27 cellular contexts compared by ENCODE assay signal in genomic region chr16:596736-597060, GRCh38. TPM values are rescaled to one million over a fixed set of nuclear protein-coding genes. Genes with fewer than 3 reads are reported as not detected.
"Had no signal": no experiment of that assay in that cellular context is flagged by ENCODE, and none has a peak within 500 bp of the region (broad histone marks: within the 10 kb centered on the region; RNA-seq: fewer than 3 reads in every experiment).

No MANE protein-coding gene starts in this region.

- H3K36me3 Mint-ChIP-seq: activated naive CD8-positive, alpha-beta T cell; immature natural killer cell had no signal

- H3K27me3 ChIP-seq: colonic mucosa, gastroesophageal sphincter, heart right ventricle, stomach, upper lobe of left lung had no signal

- ATAC-seq: esophagus mucosa, gastroesophageal sphincter, heart right ventricle, right cardiac atrium had no signal

- H3K27ac Mint-ChIP-seq: activated CD4-positive, alpha-beta T cell treated with anti-CD3 and anti-CD28 coated beads, Interleukin-2, amount 10 ng/mL, durations not matched to agents 24 days and 14 days; activated naive CD8-positive, alpha-beta T cell; memory B cell; T-helper 1 cell treated with Interleukin-12 subunit alpha and Interleukin-12 subunit beta and Interleukin-4 antibody, amounts not matched to agents 30 μg/mL and 1 μg/mL, for 36 hours had no signal

- H3K9me3 ChIP-seq: colonic mucosa, gastroesophageal sphincter, heart right ventricle, left ventricle myocardium inferior, prostate gland, stomach, upper lobe of left lung had no signal

- H3K27me3 Mint-ChIP-seq: activated CD4-positive, alpha-beta T cell treated with anti-CD3 and anti-CD28 coated beads, Interleukin-2, amount 10 ng/mL, durations not matched to agents 24 days and 14 days; activated naive CD8-positive, alpha-beta T cell; memory B cell had no signal

- H3K27ac ChIP-seq: colonic mucosa, gastroesophageal sphincter, heart right ventricle, left ventricle myocardium inferior, prostate gland, skin epidermis, stomach had no signal

- H3K9me3 Mint-ChIP-seq: activated CD4-positive, alpha-beta T cell treated with anti-CD3 and anti-CD28 coated beads, Interleukin-2, amount 10 ng/mL, durations not matched to agents 24 days and 14 days; immature natural killer cell; memory B cell; T-helper 1 cell treated with Interleukin-12 subunit alpha and Interleukin-12 subunit beta and Interleukin-4 antibody, amounts not matched to agents 30 μg/mL and 1 μg/mL, for 36 hours had no signal

- H3K36me3 ChIP-seq: colonic mucosa had no signal

- DNase-seq: activated CD4-positive, alpha-beta T cell treated with anti-CD3 and anti-CD28 coated beads, Interleukin-2, amount 10 ng/mL, durations not matched to agents 24 days and 14 days; activated CD8-positive, alpha-beta memory T cell treated with anti-CD3 and anti-CD28 coated beads for 24 hours; activated CD8-positive, alpha-beta memory T cell treated with anti-CD3 and anti-CD28 coated beads, Interleukin-2, amount 50 U/mL, for 48 hours; activated effector memory CD4-positive, alpha-beta T cell treated with Interleukin-2 at 50 U/mL for 16 hours; activated T-cell treated with anti-CD3 and anti-CD28 coated beads, Interleukin-2, amount 50 U/mL, for 48 hours; colonic mucosa; effector CD4-positive, alpha-beta T cell; heart right ventricle; immature natural killer cell; kidney glomerular epithelial cell; left ventricle myocardium inferior; right cardiac atrium; stimulated activated CD4-positive, alpha-beta T cell treated with anti-CD3 and anti-CD28 coated beads, Interleukin-15, amount 100 ng/mL, for 24 hours; stimulated activated CD4-positive, alpha-beta T cell treated with anti-CD3 and anti-CD28 coated beads, Interleukin-2, amount 100 ng/mL, for 48 hours; stomach had no signal

- H3K4me3 ChIP-seq: colonic mucosa, gastroesophageal sphincter, heart right ventricle, left ventricle myocardium inferior, prostate gland, skin epidermis, stomach, upper lobe of left lung had no signal

- H3K4me3 Mint-ChIP-seq: activated CD4-positive, alpha-beta T cell treated with anti-CD3 and anti-CD28 coated beads, Interleukin-2, amount 10 ng/mL, durations not matched to agents 24 days and 14 days; activated naive CD8-positive, alpha-beta T cell; immature natural killer cell; memory B cell; T-helper 1 cell treated with Interleukin-12 subunit alpha and Interleukin-12 subunit beta and Interleukin-4 antibody, amounts not matched to agents 30 μg/mL and 1 μg/mL, for 36 hours had no signal

RNA-seq across cellular contexts. Expression of gene NHLRC4, which starts 29.9 kb away (rescaled TPM):
- polyA plus RNA-seq: neural cell had no signal

RNA-seq across cellular contexts. Expression of gene PRR35, which starts 36.5 kb away (rescaled TPM):
- total RNA-seq: activated CD4-positive, alpha-beta T cell treated with anti-CD3 and anti-CD28 coated beads, Interleukin-2, amount 10 ng/mL, durations not matched to agents 24 days and 14 days; cardiac septum; colonic mucosa; esophagus mucosa; gastroesophageal sphincter; heart right ventricle; left ventricle myocardium inferior; osteocyte; right cardiac atrium; stomach; temporal lobe; upper lobe of left lung had no signal
- polyA plus RNA-seq: heart right ventricle, immature natural killer cell, neural cell, right cardiac atrium, stomach had no signal
